17 cellular contexts compared by ENCODE assay signal in the genomic region with DNA sequence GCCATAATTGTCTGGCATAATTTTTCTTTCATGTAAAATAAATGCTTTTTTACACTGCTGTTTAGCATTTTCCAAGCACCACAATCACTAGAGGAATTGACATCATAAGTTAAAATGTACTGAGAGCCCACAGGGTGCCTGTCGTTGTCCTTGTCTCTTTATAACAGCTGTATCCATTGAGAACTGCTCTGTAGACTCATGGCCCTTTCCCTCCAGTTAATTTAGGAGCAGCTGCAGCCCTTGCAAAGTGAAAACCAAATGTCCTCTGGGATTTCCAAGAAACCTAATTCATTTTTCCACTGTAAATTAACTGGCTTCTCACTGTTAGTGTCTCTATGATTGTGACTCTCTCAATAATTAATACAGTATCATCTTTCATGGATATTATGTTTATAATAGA.
DNase-seq lines count a peak whose midpoint lies in the region; ATAC-seq lines count a peak whose summit lies in the region.
"Had no signal": no experiment of that assay in that cellular context is flagged by ENCODE, and none has a peak within 500 bp of the region (broad histone marks: within the 10 kb centered on the region; RNA-seq: fewer than 3 reads in every experiment).

No MANE protein-coding gene starts in this region.

- H3K4me3 ChIP-seq in SJCRH30 = no peak overlapping the region
- H3K4me3 ChIP-seq in effector memory CD4-positive, alpha-beta T cell (ENCODE audit: insufficient read depth, low read depth, low read length, poor library complexity, severe bottlenecking) = no peak overlapping the region
- H3K4me3 ChIP-seq: A549, BLaER1, GM12878 had no signal

- no peak for ATAC-seq in HG02759 (IDR thresholded peaks at IDR 0.05; ENCODE audit: unreplicated experiment)
- ATAC-seq: A549, GM12878, HepG2 had no signal

- no peak overlapping the region for H3K27ac ChIP-seq in SJCRH30
- H3K27ac ChIP-seq in effector memory CD4-positive, alpha-beta T cell (ENCODE audit: insufficient read depth, low read length, poor library complexity, severe bottlenecking) = no peak overlapping the region
- H3K27ac ChIP-seq: 22Rv1, A549, BLaER1 had no signal

- no peaks in the 10 kb centered on the region for H3K36me3 ChIP-seq in SJCRH30
- H3K36me3 ChIP-seq in effector memory CD4-positive, alpha-beta T cell (ENCODE audit: control insufficient read depth, insufficient read depth, low read length) = no peaks in the 10 kb centered on the region
- H3K36me3 ChIP-seq: BLaER1 had no signal

- no peaks in the 10 kb centered on the region for H3K4me1 ChIP-seq in SJCRH30
- no peaks in the 10 kb centered on the region for H3K4me1 ChIP-seq in effector memory CD4-positive, alpha-beta T cell (ENCODE audit: control insufficient read depth, insufficient read depth, low read length, poor library complexity, severe bottlenecking)
- H3K4me1 ChIP-seq: A549, BLaER1 had no signal

- DNase-seq in NCI-H1105 treated with DMSO at 0.1 percent for 48 hours (lab: John Stamatoyannopoulos, UW) (peak; percentile 49), NCI-H1105 (lab: John Stamatoyannopoulos, UW) (no peak), NCI-H1694 treated with DMSO at 0.1 percent for 48 hours (lab: John Stamatoyannopoulos, UW) (peak; percentile 39), SJCRH30 (peak; percentile 5 to 47), AG08395 (ENCODE audit: low spot score) (no peak)
- no peak for DNase-seq in effector memory CD4-positive, alpha-beta T cell
- DNase-seq: CD4-positive, alpha-beta memory T cell; DMS53; DND-41; EL; H9 had no signal

- H3K27me3 ChIP-seq in SJCRH30 = no peaks in the 10 kb centered on the region
- H3K27me3 ChIP-seq in effector memory CD4-positive, alpha-beta T cell (replicated peaks; ENCODE audit: control insufficient read depth, insufficient read depth, low read length, poor library complexity, severe bottlenecking) = no peaks in the 10 kb centered on the region
- H3K27me3 ChIP-seq: BLaER1 had no signal

- no peaks in the 10 kb centered on the region for H3K9me3 ChIP-seq in SJCRH30 (replicated peaks)
- no peaks in the 10 kb centered on the region for H3K9me3 ChIP-seq in effector memory CD4-positive, alpha-beta T cell (ENCODE audit: control insufficient read depth, low read length)
- H3K9me3 ChIP-seq: A549, BLaER1 had no signal

Comparison
In these comparisons a context has a peak if more than half of its experiments do, and no peak if none do; other contexts are left out.
1. DNase-seq: peak in NCI-H1105 treated with DMSO at 0.1 percent for 48 hours (single experiment), NCI-H1694 treated with DMSO at 0.1 percent for 48 hours (single experiment) and SJCRH30 (2 of 2); none in NCI-H1105 (single experiment), AG08395 (single experiment) and effector memory CD4-positive, alpha-beta T cell (0 of 3).